25 cellular contexts compared by ENCODE assay signal in genomic region chrX:47843363-47843762, GRCh38.
"Had no signal": no experiment of that assay in that cellular context is flagged by ENCODE, and none has a peak within 500 bp of the region (broad histone marks: within the 10 kb centered on the region; RNA-seq: fewer than 3 reads in every experiment).

No MANE protein-coding gene starts in this region.

- H3K4me3 ChIP-seq: SJCRH30 had no signal

- H3K27ac ChIP-seq: SJCRH30, VCaP had no signal

- H3K9me2 ChIP-seq: SK-N-SH had no signal

- H3K9me3 ChIP-seq: SJCRH30, SK-N-SH had no signal

- DNase-seq: activated CD4-positive, alpha-beta memory T cell treated with anti-CD3 and anti-CD28 coated beads for 36 hours; activated CD4-positive, alpha-beta T cell treated with anti-CD3 and anti-CD28 coated beads, Interleukin-2, amount 10 ng/mL, durations not matched to agents 7 days and 5 days; activated CD4-positive, CD25-positive, alpha-beta regulatory T cell; activated CD8-positive, alpha-beta memory T cell treated with anti-CD3 and anti-CD28 coated beads for 24 hours; activated effector memory CD4-positive, alpha-beta T cell treated with anti-CD3 and anti-CD28 coated beads, Interleukin-2, amount 50 U/mL, for 16 hours; activated naive CD4-positive, alpha-beta T cell treated with Interleukin-2 at 50 U/mL for 16 hours; activated naive CD8-positive, alpha-beta T cell treated with anti-CD3 and anti-CD28 coated beads, Interleukin-2, amount 50 U/mL, for 24 hours; activated T-cell treated with anti-CD3 and anti-CD28 coated beads, Interleukin-2, amount 50 U/mL, for 4 hours; amygdala; cortex of kidney; NCI-H1048; NCI-H146; NCI-H187 treated with DMSO at 0.1 percent for 48 hours; NCI-H2171; NCI-H226; NCI-H510A; NCI-H526 treated with DMSO at 0.1 percent for 48 hours; NCI-H82; RPMI8226; SJCRH30; SK-N-SH; T-helper 1 cell had no signal

- ATAC-seq: activated naive CD4-positive, alpha-beta T cell treated with anti-CD3 and anti-CD28 coated beads, Interleukin-2, amount 50 U/mL, for 72 hours; activated naive CD8-positive, alpha-beta T cell treated with anti-CD3 and anti-CD28 coated beads, Interleukin-2, amount 50 U/mL, for 24 hours; activated T-cell treated with anti-CD3 and anti-CD28 coated beads, Interleukin-2, amount 50 U/mL, for 4 hours; Right ventricle myocardium inferior had no signal

- H3K9ac ChIP-seq: SK-N-SH had no signal

- H3K4me1 ChIP-seq: SJCRH30 had no signal

- H3K4me2 ChIP-seq: SK-N-SH had no signal

- H3K27me3 ChIP-seq: SJCRH30 had no signal

- H3K36me3 ChIP-seq: SJCRH30 had no signal
